Comparison of ENCODE assay signal across 1 cellular context in the genomic region with DNA sequence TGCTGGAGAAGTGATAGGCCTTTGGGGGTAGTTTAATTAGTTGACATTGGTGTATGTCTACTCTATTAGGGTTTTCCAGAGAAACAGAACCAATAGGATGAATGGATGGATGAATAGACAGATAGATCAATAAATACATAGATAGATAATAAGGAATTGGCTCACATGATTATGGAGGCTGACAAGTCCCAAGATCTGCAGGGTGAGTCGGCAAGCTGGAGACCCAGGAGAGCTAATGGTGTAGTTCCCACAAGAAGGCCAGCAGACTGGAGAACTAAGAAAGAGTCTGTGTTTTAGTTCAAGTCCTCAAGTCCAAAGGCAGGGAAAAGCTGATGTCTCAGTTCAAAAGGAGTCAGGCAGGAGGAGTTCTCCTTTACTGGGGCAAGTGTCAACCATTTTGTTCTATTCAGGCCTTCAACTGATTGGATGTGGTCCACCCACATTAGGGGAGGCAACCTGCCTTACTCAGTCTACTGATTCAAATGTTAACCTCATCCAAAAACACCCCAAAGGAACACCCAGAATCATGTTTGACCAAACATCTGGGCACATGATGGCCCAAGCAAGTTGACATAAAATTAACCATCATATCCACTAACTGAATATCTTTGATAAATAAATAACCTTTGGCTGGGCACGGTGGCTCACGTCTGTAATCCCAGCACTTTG.
TF ChIP-seq lines count a peak whose summit lies in the region.

No MANE protein-coding gene starts in this region.

TF ChIP-seq in K562, 482 proteins besides CTCF, POLR2A, EP300 and RAD21 (continues in another document):
- TF ChIP-seq ZNF217 (CRISPR knock-in tag; IDR thresholded peaks at IDR 0.05) (no peak), PRMT5 (CRISPR knock-in tag; IDR thresholded peaks at IDR 0.05) (no peak), NR2C2 (CRISPR knock-in tag; IDR thresholded peaks at IDR 0.05) (no peak), NR2C2 (tag; IDR thresholded peaks at IDR 0.05) (peak; percentile 28; the same call in 1 of the 2 replicates), CBFA2T3 (IDR thresholded peaks at IDR 0.05) (no peak), MCM5 (IDR thresholded peaks at IDR 0.05; ENCODE audit: low read depth) (no peak), GTF2F1 (IDR thresholded peaks at IDR 0.05; ENCODE audit: low read depth, low read length) (no peak), HMG20B (CRISPR knock-in tag; IDR thresholded peaks at IDR 0.05) (no peak), SRSF7 (optimal IDR thresholded peaks at IDR 0.05; ENCODE audit: low read depth, low read length) (no peak), FOXA1 (IDR thresholded peaks at IDR 0.05; ENCODE audit: borderline replicate concordance) (no peak), MAFF (IDR thresholded peaks at IDR 0.05; ENCODE audit: low read length) (no peak), MEF2A (IDR thresholded peaks at IDR 0.05; ENCODE audit: control insufficient read depth, low read depth, low read length) (no peak), PTTG1 (tag; IDR thresholded peaks at IDR 0.05; ENCODE audit: low read depth) (no peak), SMAD4 (CRISPR knock-in tag; conservative IDR thresholded peaks at IDR 0.05) (no peak), PHF21A (IDR thresholded peaks at IDR 0.05; ENCODE audit: borderline replicate concordance, low read depth) (no peak), ZNF232 (CRISPR knock-in tag; IDR thresholded peaks at IDR 0.05) (no peak), ZNF347 (CRISPR knock-in tag; IDR thresholded peaks at IDR 0.05; ENCODE audit: low read depth) (no peak), ZFX (CRISPR knock-in tag; IDR thresholded peaks at IDR 0.05) (no peak), NCOR1 (IDR thresholded peaks at IDR 0.05) (no peak), POLR2H (tag; IDR thresholded peaks at IDR 0.05; ENCODE audit: low read depth) (0 out of 2 replicates have a peak, but pooled peaks have one; percentile 3), RUNX1 (IDR thresholded peaks at IDR 0.05; ENCODE audit: low read depth) (no peak), ETV1 (tag; conservative IDR thresholded peaks at IDR 0.05; ENCODE audit: low read depth) (no peak), HNRNPL (IDR thresholded peaks at IDR 0.05; ENCODE audit: low read depth, low read length) (no peak), ZFPM2 (CRISPR knock-in tag; IDR thresholded peaks at IDR 0.05) (no peak), STAG1 (CRISPR knock-in tag; IDR thresholded peaks at IDR 0.05; ENCODE audit: borderline replicate concordance) (no peak), ETV6 (IDR thresholded peaks at IDR 0.05; ENCODE audit: borderline replicate concordance in 1 of 2, low read depth in 2 of 2, low read length in 1 of 2) (no peak), ETV6 (CRISPR knock-in tag; IDR thresholded peaks at IDR 0.05; ENCODE audit: borderline replicate concordance) (no peak), DMBX1 (CRISPR knock-in tag; IDR thresholded peaks at IDR 0.05; ENCODE audit: borderline replicate concordance) (0 out of 2 replicates have a peak, but pooled peaks have one; percentile 12), YBX1 (IDR thresholded peaks at IDR 0.05) (no peak), CHD4 (IDR thresholded peaks at IDR 0.05; ENCODE audit: insufficient read depth, insufficient replicate concordance, low read depth, low read length, poor library complexity, severe bottlenecking) (no peak), ZNF785 (CRISPR knock-in tag; IDR thresholded peaks at IDR 0.05) (no peak), ZZZ3 (IDR thresholded peaks at IDR 0.05) (no peak), ZNF668 (CRISPR knock-in tag; IDR thresholded peaks at IDR 0.05) (peak; percentile 74; the same call in 1 of the 2 replicates), NFE2 (IDR thresholded peaks at IDR 0.05; ENCODE audit: low read depth) (0 out of 2 replicates have a peak, but pooled peaks have one; percentile 17), ZFP1 (CRISPR knock-in tag; IDR thresholded peaks at IDR 0.05) (no peak), NBN (IDR thresholded peaks at IDR 0.05; ENCODE audit: low read depth) (no peak), CBFA2T2 (conservative IDR thresholded peaks at IDR 0.05) (no peak), ZNF175 (CRISPR knock-in tag; IDR thresholded peaks at IDR 0.05; ENCODE audit: low read depth) (no peak), BHLHE40 (IDR thresholded peaks at IDR 0.05; ENCODE audit: low read length) (no peak), POLR2AphosphoS5 (IDR thresholded peaks at IDR 0.05; ENCODE audit: control insufficient read depth, insufficient read depth, low read depth, low read length) (no peak)
- TF ChIP-seq, protein P1, sequence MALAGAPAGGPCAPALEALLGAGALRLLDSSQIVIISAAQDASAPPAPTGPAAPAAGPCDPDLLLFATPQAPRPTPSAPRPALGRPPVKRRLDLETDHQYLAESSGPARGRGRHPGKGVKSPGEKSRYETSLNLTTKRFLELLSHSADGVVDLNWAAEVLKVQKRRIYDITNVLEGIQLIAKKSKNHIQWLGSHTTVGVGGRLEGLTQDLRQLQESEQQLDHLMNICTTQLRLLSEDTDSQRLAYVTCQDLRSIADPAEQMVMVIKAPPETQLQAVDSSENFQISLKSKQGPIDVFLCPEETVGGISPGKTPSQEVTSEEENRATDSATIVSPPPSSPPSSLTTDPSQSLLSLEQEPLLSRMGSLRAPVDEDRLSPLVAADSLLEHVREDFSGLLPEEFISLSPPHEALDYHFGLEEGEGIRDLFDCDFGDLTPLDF (CRISPR knock-in tag; IDR thresholded peaks at IDR 0.05): no peak
- TF ChIP-seq, protein P2, sequence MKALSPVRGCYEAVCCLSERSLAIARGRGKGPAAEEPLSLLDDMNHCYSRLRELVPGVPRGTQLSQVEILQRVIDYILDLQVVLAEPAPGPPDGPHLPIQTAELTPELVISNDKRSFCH (CRISPR knock-in tag; IDR thresholded peaks at IDR 0.05): no peak
- TF ChIP-seq, protein P2 (tag; IDR thresholded peaks at IDR 0.05): no peak
- TF ChIP-seq, protein P3, sequence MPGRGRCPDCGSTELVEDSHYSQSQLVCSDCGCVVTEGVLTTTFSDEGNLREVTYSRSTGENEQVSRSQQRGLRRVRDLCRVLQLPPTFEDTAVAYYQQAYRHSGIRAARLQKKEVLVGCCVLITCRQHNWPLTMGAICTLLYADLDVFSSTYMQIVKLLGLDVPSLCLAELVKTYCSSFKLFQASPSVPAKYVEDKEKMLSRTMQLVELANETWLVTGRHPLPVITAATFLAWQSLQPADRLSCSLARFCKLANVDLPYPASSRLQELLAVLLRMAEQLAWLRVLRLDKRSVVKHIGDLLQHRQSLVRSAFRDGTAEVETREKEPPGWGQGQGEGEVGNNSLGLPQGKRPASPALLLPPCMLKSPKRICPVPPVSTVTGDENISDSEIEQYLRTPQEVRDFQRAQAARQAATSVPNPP (IDR thresholded peaks at IDR 0.05; ENCODE audit: borderline replicate concordance, insufficient read depth, insufficient read length): no peak
- TF ChIP-seq, protein P4, sequence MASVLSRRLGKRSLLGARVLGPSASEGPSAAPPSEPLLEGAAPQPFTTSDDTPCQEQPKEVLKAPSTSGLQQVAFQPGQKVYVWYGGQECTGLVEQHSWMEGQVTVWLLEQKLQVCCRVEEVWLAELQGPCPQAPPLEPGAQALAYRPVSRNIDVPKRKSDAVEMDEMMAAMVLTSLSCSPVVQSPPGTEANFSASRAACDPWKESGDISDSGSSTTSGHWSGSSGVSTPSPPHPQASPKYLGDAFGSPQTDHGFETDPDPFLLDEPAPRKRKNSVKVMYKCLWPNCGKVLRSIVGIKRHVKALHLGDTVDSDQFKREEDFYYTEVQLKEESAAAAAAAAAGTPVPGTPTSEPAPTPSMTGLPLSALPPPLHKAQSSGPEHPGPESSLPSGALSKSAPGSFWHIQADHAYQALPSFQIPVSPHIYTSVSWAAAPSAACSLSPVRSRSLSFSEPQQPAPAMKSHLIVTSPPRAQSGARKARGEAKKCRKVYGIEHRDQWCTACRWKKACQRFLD (CRISPR knock-in tag; IDR thresholded peaks at IDR 0.05): no peak
- TF ChIP-seq, protein P5, sequence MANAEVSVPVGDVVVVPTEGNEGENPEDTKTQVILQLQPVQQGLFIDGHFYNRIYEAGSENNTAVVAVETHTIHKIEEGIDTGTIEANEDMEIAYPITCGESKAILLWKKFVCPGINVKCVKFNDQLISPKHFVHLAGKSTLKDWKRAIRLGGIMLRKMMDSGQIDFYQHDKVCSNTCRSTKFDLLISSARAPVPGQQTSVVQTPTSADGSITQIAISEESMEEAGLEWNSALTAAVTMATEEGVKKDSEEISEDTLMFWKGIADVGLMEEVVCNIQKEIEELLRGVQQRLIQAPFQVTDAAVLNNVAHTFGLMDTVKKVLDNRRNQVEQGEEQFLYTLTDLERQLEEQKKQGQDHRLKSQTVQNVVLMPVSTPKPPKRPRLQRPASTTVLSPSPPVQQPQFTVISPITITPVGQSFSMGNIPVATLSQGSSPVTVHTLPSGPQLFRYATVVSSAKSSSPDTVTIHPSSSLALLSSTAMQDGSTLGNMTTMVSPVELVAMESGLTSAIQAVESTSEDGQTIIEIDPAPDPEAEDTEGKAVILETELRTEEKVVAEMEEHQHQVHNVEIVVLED (CRISPR knock-in tag; IDR thresholded peaks at IDR 0.05): no peak
- TF ChIP-seq, protein P6, sequence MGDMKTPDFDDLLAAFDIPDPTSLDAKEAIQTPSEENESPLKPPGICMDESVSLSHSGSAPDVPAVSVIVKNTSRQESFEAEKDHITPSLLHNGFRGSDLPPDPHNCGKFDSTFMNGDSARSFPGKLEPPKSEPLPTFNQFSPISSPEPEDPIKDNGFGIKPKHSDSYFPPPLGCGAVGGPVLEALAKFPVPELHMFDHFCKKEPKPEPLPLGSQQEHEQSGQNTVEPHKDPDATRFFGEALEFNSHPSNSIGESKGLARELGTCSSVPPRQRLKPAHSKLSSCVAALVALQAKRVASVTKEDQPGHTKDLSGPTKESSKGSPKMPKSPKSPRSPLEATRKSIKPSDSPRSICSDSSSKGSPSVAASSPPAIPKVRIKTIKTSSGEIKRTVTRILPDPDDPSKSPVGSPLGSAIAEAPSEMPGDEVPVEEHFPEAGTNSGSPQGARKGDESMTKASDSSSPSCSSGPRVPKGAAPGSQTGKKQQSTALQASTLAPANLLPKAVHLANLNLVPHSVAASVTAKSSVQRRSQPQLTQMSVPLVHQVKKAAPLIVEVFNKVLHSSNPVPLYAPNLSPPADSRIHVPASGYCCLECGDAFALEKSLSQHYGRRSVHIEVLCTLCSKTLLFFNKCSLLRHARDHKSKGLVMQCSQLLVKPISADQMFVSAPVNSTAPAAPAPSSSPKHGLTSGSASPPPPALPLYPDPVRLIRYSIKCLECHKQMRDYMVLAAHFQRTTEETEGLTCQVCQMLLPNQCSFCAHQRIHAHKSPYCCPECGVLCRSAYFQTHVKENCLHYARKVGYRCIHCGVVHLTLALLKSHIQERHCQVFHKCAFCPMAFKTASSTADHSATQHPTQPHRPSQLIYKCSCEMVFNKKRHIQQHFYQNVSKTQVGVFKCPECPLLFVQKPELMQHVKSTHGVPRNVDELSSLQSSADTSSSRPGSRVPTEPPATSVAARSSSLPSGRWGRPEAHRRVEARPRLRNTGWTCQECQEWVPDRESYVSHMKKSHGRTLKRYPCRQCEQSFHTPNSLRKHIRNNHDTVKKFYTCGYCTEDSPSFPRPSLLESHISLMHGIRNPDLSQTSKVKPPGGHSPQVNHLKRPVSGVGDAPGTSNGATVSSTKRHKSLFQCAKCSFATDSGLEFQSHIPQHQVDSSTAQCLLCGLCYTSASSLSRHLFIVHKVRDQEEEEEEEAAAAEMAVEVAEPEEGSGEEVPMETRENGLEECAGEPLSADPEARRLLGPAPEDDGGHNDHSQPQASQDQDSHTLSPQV (IDR thresholded peaks at IDR 0.05): peak; percentile 59; the same call in 1 of the 2 replicates
- TF ChIP-seq, protein P7, sequence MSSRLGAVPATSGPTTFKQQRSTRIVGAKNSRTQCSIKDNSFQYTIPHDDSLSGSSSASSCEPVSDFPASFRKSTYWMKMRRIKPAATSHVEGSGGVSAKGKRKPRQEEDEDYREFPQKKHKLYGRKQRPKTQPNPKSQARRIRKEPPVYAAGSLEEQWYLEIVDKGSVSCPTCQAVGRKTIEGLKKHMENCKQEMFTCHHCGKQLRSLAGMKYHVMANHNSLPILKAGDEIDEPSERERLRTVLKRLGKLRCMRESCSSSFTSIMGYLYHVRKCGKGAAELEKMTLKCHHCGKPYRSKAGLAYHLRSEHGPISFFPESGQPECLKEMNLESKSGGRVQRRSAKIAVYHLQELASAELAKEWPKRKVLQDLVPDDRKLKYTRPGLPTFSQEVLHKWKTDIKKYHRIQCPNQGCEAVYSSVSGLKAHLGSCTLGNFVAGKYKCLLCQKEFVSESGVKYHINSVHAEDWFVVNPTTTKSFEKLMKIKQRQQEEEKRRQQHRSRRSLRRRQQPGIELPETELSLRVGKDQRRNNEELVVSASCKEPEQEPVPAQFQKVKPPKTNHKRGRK (tag; IDR thresholded peaks at IDR 0.05): no peak
- TF ChIP-seq, protein P8, sequence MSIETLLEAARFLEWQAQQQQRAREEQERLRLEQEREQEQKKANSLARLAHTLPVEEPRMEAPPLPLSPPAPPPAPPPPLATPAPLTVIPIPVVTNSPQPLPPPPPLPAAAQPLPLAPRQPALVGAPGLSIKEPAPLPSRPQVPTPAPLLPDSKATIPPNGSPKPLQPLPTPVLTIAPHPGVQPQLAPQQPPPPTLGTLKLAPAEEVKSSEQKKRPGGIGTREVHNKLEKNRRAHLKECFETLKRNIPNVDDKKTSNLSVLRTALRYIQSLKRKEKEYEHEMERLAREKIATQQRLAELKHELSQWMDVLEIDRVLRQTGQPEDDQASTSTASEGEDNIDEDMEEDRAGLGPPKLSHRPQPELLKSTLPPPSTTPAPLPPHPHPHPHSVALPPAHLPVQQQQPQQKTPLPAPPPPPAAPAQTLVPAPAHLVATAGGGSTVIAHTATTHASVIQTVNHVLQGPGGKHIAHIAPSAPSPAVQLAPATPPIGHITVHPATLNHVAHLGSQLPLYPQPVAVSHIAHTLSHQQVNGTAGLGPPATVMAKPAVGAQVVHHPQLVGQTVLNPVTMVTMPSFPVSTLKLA (conservative IDR thresholded peaks at IDR 0.05): no peak
- TF ChIP-seq, protein P9, sequence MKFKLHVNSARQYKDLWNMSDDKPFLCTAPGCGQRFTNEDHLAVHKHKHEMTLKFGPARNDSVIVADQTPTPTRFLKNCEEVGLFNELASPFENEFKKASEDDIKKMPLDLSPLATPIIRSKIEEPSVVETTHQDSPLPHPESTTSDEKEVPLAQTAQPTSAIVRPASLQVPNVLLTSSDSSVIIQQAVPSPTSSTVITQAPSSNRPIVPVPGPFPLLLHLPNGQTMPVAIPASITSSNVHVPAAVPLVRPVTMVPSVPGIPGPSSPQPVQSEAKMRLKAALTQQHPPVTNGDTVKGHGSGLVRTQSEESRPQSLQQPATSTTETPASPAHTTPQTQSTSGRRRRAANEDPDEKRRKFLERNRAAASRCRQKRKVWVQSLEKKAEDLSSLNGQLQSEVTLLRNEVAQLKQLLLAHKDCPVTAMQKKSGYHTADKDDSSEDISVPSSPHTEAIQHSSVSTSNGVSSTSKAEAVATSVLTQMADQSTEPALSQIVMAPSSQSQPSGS (CRISPR knock-in tag; IDR thresholded peaks at IDR 0.05): no peak
